In the genomic region with DNA sequence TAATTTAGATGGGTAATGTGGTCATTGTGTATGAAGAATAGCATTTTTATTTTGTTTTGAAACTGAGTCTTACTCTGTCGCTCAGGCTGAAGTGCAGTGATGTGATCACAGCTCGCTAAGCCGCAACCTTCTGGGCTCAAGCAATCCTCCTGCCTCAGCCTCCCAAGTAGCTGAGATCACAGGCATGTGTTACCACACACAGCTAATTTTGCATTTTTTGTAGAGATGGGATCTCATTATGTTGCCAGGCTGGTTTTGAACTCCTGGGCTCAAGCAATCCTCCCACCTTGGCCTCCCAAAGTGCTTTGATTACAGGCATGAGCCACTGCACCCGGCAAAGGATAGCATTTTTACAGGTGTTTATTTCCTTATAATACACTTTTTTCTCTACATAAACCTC, we compare ENCODE assay signal across 25 cellular contexts. TPM values are rescaled to one million over a fixed set of nuclear protein-coding genes. Genes with fewer than 3 reads are reported as not detected.
"Had no signal": no experiment of that assay in that cellular context is flagged by ENCODE, and none has a peak within 500 bp of the region (broad histone marks: within the 10 kb centered on the region; RNA-seq: fewer than 3 reads in every experiment).

No MANE protein-coding gene starts in this region.

- H3K9me3 ChIP-seq: SK-N-SH had no signal

- DNase-seq: Karpas-422, KG1, MG63, NCI-H1092, NCI-H1105 treated with DMSO at 0.1 percent for 48 hours, NCI-H1417 treated with DMSO at 0.1 percent for 48 hours, NCI-H146, NCI-H1694 treated with DMSO at 0.1 percent for 48 hours, NCI-H2029, NCI-H2081 treated with DMSO at 0.1 percent for 48 hours, NCI-H2171, NCI-H226, NCI-H446, NCI-H510A, NCI-H524 treated with DMSO at 0.1 percent for 48 hours, NCI-H69, NCI-H774, PC-3, SHP77, SK-N-SH, SW 1271 had no signal

- H3K4me3 ChIP-seq: MG63 had no signal

- H3K4me2 ChIP-seq: SK-N-SH had no signal

- H3K27ac ChIP-seq: RWPE1 had no signal

- H3K27me3 ChIP-seq: MG63 had no signal

- H3K9ac ChIP-seq: SK-N-SH had no signal

- H3K36me3 ChIP-seq: MG63 had no signal

- ATAC-seq: Panc1, PC-3 had no signal

RNA-seq across cellular contexts. Expression of a gene that starts 36.6 kb away (rescaled TPM):
- total RNA-seq: HT-29, PC-3, SK-MEL-5 had no signal
